ENCODE assay signal across 8 cellular contexts in genomic region chr17:39225308-39225973, GRCh38. TPM values are rescaled to one million over a fixed set of nuclear protein-coding genes. Genes with fewer than 3 reads are reported as not detected.
DNase-seq lines count a peak whose midpoint lies in the region; ATAC-seq, FAIRE-seq and TF ChIP-seq lines count a peak whose summit lies in the region.

A gene with protein sequence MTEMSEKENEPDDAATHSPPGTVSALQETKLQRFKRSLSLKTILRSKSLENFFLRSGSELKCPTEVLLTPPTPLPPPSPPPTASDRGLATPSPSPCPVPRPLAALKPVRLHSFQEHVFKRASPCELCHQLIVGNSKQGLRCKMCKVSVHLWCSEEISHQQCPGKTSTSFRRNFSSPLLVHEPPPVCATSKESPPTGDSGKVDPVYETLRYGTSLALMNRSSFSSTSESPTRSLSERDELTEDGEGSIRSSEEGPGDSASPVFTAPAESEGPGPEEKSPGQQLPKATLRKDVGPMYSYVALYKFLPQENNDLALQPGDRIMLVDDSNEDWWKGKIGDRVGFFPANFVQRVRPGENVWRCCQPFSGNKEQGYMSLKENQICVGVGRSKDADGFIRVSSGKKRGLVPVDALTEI (minus strand): TSS chr17:39225945. CDS start chr17:39225502, 443 bp downstream.

- H3K9me1 ChIP-seq in IMR-90 (ENCODE audit: insufficient read depth, low read length) = no peaks in the 10 kb centered on the region

- H3K14ac ChIP-seq in IMR-90 (replicated peaks; ENCODE audit: low read depth, low read length) = no peak within 1 kb of the TSS

- dilution Hi-C loops in IMR-90 (cut with HindIII; ENCODE audit: low sequenced_read_pairs, unreplicated experiment) = no loop called here

- CTCF ChIA-PET in A673 (lab: Charles Lee) (interaction anchor here (0.6 to 0.9 kb wide), 2 partner anchors 11 to 51 kb away, joined by 3 to 6 read pairs; no protein-coding TSS in a partner anchor), IMR-90 (lab: Yijun Ruan, JAX) (interaction anchor here (0.5 kb wide), 1 partner anchor 110 kb away, joined by 3 read pairs; no protein-coding TSS in a partner anchor)

- in situ Hi-C loops in IMR-90 (cut with MboI; ENCODE audit: low sequenced_read_pairs) = no loop called here

- DNase-seq in A673 (ENCODE audit: low spot score) (no peak), IMR-90 (no peak), NOMO-1 treated with dmso at 0.1 percent for 144 hours (lab: John Stamatoyannopoulos, UW; ENCODE audit: unreplicated experiment) (no peak), pons (ENCODE audit: low spot score) (no peak), HTR-8/SVneo (ENCODE audit: insufficient read length, low spot score) (no peak), MV-4-11 (lab: John Stamatoyannopoulos, UW) (no peak)
- DNase-seq in naive thymus-derived CD8-positive, alpha-beta T cell = peak in 5 of 10 donors; percentile 37 to 66 (median 44)

- no peak within 1 kb of the TSS for H2AK5ac ChIP-seq in IMR-90 (ENCODE audit: low read depth, low read length)

- H3K36me3 Mint-ChIP-seq in dendritic cell treated with granulocyte-macrophage colony-stimulating factor and Interleukin-4, amounts not matched to agents 40 ng/mL and 50 ng/mL, for 4 days (ENCODE audit: low read depth) = no peaks in the 10 kb centered on the region
- H3K36me3 Mint-ChIP-seq in naive thymus-derived CD8-positive, alpha-beta T cell = no peaks in the 10 kb centered on the region

- no peak for TF ChIP-seq CTCF in A673 (conservative IDR thresholded peaks at IDR 0.05; ENCODE audit: low read depth, low read length)
- no peak for TF ChIP-seq CTCF in IMR-90 (conservative IDR thresholded peaks at IDR 0.05; ENCODE audit: low read depth, low read length)

- no peak within 1 kb of the TSS for H3K9ac ChIP-seq in IMR-90 (ENCODE audit: low read depth, low read length)

- H3K27ac Mint-ChIP-seq in dendritic cell treated with granulocyte-macrophage colony-stimulating factor and Interleukin-4, amounts not matched to agents 40 ng/mL and 50 ng/mL, for 4 days = no peak within 1 kb of the TSS
- peak within 1 kb of the TSS in 7 of 10 donors; percentile 59 to 93 (median 81) for H3K27ac Mint-ChIP-seq in naive thymus-derived CD8-positive, alpha-beta T cell

- H3K4me3 Mint-ChIP-seq in dendritic cell treated with granulocyte-macrophage colony-stimulating factor and Interleukin-4, amounts not matched to agents 40 ng/mL and 50 ng/mL, for 4 days = peak within 1 kb of the TSS; percentile 68
- peak within 1 kb of the TSS; percentile 77 to 94 (median 84) for H3K4me3 Mint-ChIP-seq in naive thymus-derived CD8-positive, alpha-beta T cell

- H4K91ac ChIP-seq in IMR-90 (ENCODE audit: insufficient read depth, low read depth, low read length) = no peak within 1 kb of the TSS

- H3K56ac ChIP-seq in IMR-90 (ENCODE audit: extremely low read depth, insufficient read depth, low read length) = no peak within 1 kb of the TSS

- no peak within 1 kb of the TSS for H3K18ac ChIP-seq in IMR-90 (ENCODE audit: low read depth, low read length)

- no peak within 1 kb of the TSS for H4K5ac ChIP-seq in IMR-90 (ENCODE audit: low read depth, low read length)

- no peak for TF ChIP-seq POLR2A in IMR-90 (IDR thresholded peaks at IDR 0.05; ENCODE audit: low read depth, low read length)

- H4K8ac ChIP-seq in IMR-90 (ENCODE audit: low read depth in 2 of 2, low read length in 2 of 2) = no peak within 1 kb of the TSS

- H3K4me1 ChIP-seq in A673 (ENCODE audit: insufficient read depth, low read length, poor library complexity, severe bottlenecking) = peaks cover 4% of the 10 kb centered on the region
- H3K4me1 ChIP-seq in IMR-90 (ENCODE audit: control insufficient read depth, insufficient read depth, low read length) = peaks cover 5% of the 10 kb centered on the region

- H2BK5ac ChIP-seq in IMR-90 (ENCODE audit: low read depth, low read length, poor library complexity, severe bottlenecking) = no peak within 1 kb of the TSS

- H3K23ac ChIP-seq in IMR-90 (ENCODE audit: low read depth, low read length) = no peak within 1 kb of the TSS

- no peak within 1 kb of the TSS for H2AK9ac ChIP-seq in IMR-90 (replicated peaks; ENCODE audit: low read depth, low read length, poor library complexity)

- no peak within 1 kb of the TSS for H2BK15ac ChIP-seq in IMR-90 (ENCODE audit: low read depth, low read length)

- no peak within 1 kb of the TSS for H3K4ac ChIP-seq in IMR-90 (ENCODE audit: low read depth, low read length)

- no peaks in the 10 kb centered on the region for H3K9me3 Mint-ChIP-seq in dendritic cell treated with granulocyte-macrophage colony-stimulating factor and Interleukin-4, amounts not matched to agents 40 ng/mL and 50 ng/mL, for 4 days
- no peaks in the 10 kb centered on the region for H3K9me3 Mint-ChIP-seq in naive thymus-derived CD8-positive, alpha-beta T cell

- intact Hi-C loops in A673 (cut with micrococcal nuclease; ENCODE audit: unreplicated experiment) = no loop called here
- intact Hi-C loops in IMR-90 (cut with micrococcal nuclease) = no loop called here
- intact Hi-C loops in dendritic cell treated with granulocyte-macrophage colony-stimulating factor and Interleukin-4, amounts not matched to agents 40 ng/mL and 50 ng/mL, for 4 days (cut with micrococcal nuclease) = no loop called here

- H4K20me1 ChIP-seq in IMR-90 (ENCODE audit: insufficient read depth, low read length) = no peaks in the 10 kb centered on the region

- H3K4me3 ChIP-seq in A673 (ENCODE audit: low read depth, low read length, poor library complexity, severe bottlenecking) (peak within 1 kb of the TSS; percentile 46), IMR-90 (ENCODE audit: insufficient read depth, low read depth, low read length) (peak within 1 kb of the TSS; percentile 34)

- H3K4me1 Mint-ChIP-seq in dendritic cell treated with granulocyte-macrophage colony-stimulating factor and Interleukin-4, amounts not matched to agents 40 ng/mL and 50 ng/mL, for 4 days (ENCODE audit: low read depth) = peaks cover 28% of the 10 kb centered on the region
- H3K4me1 Mint-ChIP-seq in naive thymus-derived CD8-positive, alpha-beta T cell = peaks cover 9 to 16% (median 13%) of the 10 kb centered on the region in 4 donors

- H3K36me3 ChIP-seq in A673 (ENCODE audit: insufficient read depth, low read length, poor library complexity, severe bottlenecking) (no peaks in the 10 kb centered on the region), IMR-90 (ENCODE audit: control insufficient read depth, insufficient read depth, low read length) (no peaks in the 10 kb centered on the region)

- ATAC-seq in IMR-90 (ENCODE audit: low read depth) = peak; percentile 57
- ATAC-seq in naive thymus-derived CD8-positive, alpha-beta T cell = peak; percentile 56 to 69

- BruUV-seq in A673 (replicated peaks; lab: Mats Ljungman, UMichigan) (no TSS peak), IMR-90 (replicated peaks; lab: Mats Ljungman, UMichigan) (no TSS peak)

- no peak for TF ChIP-seq RAD21 in IMR-90 (IDR thresholded peaks at IDR 0.05; ENCODE audit: low read length)

- H3K9me3 ChIP-seq in A673 (ENCODE audit: low read depth, low read length, poor library complexity, severe bottlenecking) (no peaks in the 10 kb centered on the region), IMR-90 (ENCODE audit: control insufficient read depth, insufficient read depth, low read length) (no peaks in the 10 kb centered on the region)

- peak within 1 kb of the TSS; percentile 82 for H3K4me2 ChIP-seq in IMR-90 (ENCODE audit: low read depth, low read length)

- H3K27ac ChIP-seq in A673 (ENCODE audit: low read depth, low read length, poor library complexity, severe bottlenecking) = no peak within 1 kb of the TSS
- H3K27ac ChIP-seq in IMR-90 (ENCODE audit: insufficient read depth, low read length) = no peak within 1 kb of the TSS

- H3K79me1 ChIP-seq in IMR-90 (ENCODE audit: low read depth in 1 of 2, low read length in 2 of 2) = no peaks in the 10 kb centered on the region

- H2BK120ac ChIP-seq in IMR-90 (ENCODE audit: low read depth, low read length) = no peak within 1 kb of the TSS

- H2AFZ ChIP-seq in IMR-90 (replicated peaks; ENCODE audit: low read length, poor library complexity) = peak within 1 kb of the TSS; percentile 81

- H3K27me3 ChIP-seq in A673 (replicated peaks; ENCODE audit: insufficient read depth, low read depth, low read length, poor library complexity) (peaks cover 3% of the 10 kb centered on the region), IMR-90 (ENCODE audit: control insufficient read depth, insufficient read depth, low read length) (peaks cover 50% of the 10 kb centered on the region)

- no peak within 1 kb of the TSS for H2BK20ac ChIP-seq in IMR-90 (ENCODE audit: low read depth, low read length)

- no peak for FAIRE-seq in HTR-8/SVneo (lab: Jason Lieb, UNC)

- 3% methylated on average over 11 of the region's 72 CpGs; no CpG with 5 or more reads in 1 of the 2 experiments for WGBS in IMR-90 (ENCODE audit: extremely low coverage in 2 of 2, insufficient read length in 1 of 2), 2 experiments

- POLR2A ChIA-PET in A673 (lab: Charles Lee; ENCODE audit: low non-redundant PET) (no interaction called here), IMR-90 (lab: Charles Lee; ENCODE audit: unreplicated experiment) (no interaction called here)
- POLR2A ChIA-PET in naive thymus-derived CD8-positive, alpha-beta T cell (lab: Charles Lee) = interaction anchor here (0.6 to 1.7 kb wide), 4 partner anchors 17 to 26 kb away, joined by 3 to 4 read pairs (median 3); partner anchors contain the start of gene RPL19

- H3K27me3 Mint-ChIP-seq in dendritic cell treated with granulocyte-macrophage colony-stimulating factor and Interleukin-4, amounts not matched to agents 40 ng/mL and 50 ng/mL, for 4 days = peaks cover 79% of the 10 kb centered on the region
- H3K27me3 Mint-ChIP-seq in naive thymus-derived CD8-positive, alpha-beta T cell = peaks cover 6 to 32% (median 30%) of the 10 kb centered on the region in 5 donors

TF ChIP-seq in IMR-90, 13 proteins besides CTCF, POLR2A, EP300 and RAD21:
- TF ChIP-seq MXI1 (IDR thresholded peaks at IDR 0.05; ENCODE audit: borderline replicate concordance, low read depth, low read length) (no peak), RCOR1 (IDR thresholded peaks at IDR 0.05; ENCODE audit: insufficient replicate concordance, low read length) (no peak)
TF ChIP-seq in IMR-90: peak in this region for 0.

RNA-seq across cellular contexts. Expression of the gene that starts here (rescaled TPM):
- 1.3 and 2.8 TPM in 2 replicates for total RNA-seq in A673 (2021)
- total RNA-seq in IMR-90 (2012; rRNA removed) = not detected in 2 replicates
- 0.02 and 0.03 TPM in 2 replicates for polyA plus RNA-seq in IMR-90 (2012; rRNA removed)
- polyA plus RNA-seq in IMR-90 (2012; cell fraction: cytosol; rRNA removed) = 0.01 and 0.02 TPM in 2 replicates
- 0.02 and 0.08 TPM in 2 replicates for polyA plus RNA-seq in IMR-90 (2012; cell fraction: nucleus; rRNA removed; ENCODE audit: low replicate concordance)
- under 1 TPM; 0.23 to 0.27 TPM for total RNA-seq in naive thymus-derived CD8-positive, alpha-beta T cell
- polyA plus RNA-seq in naive thymus-derived CD8-positive, alpha-beta T cell = under 1 TPM in 1 of 3 donors, not detected in 2; 0.07 TPM

Comparison
In these comparisons a context has a peak if more than half of its experiments do, and no peak if none do; other contexts are left out.
1. Peak in ATAC-seq, H3K4me3 ChIP-seq and H3K4me2 ChIP-seq in IMR-90; RNA of the gene not detected or under 1 TPM.
2. Peak in ATAC-seq in naive thymus-derived CD8-positive, alpha-beta T cell; RNA of the gene not detected or under 1 TPM.